Comparison of ENCODE assay signal across 9 cellular contexts in genomic region chr4:140343303-140343702, GRCh38. TPM values are rescaled to one million over a fixed set of nuclear protein-coding genes. Genes with fewer than 3 reads are reported as not detected.
DNase-seq lines count a peak whose midpoint lies in the region; ATAC-seq, FAIRE-seq and TF ChIP-seq lines count a peak whose summit lies in the region.
"Had no signal": no experiment of that assay in that cellular context is flagged by ENCODE, and none has a peak within 500 bp of the region (broad histone marks: within the 10 kb centered on the region; RNA-seq: fewer than 3 reads in every experiment).

No MANE protein-coding gene starts in this region.

- peak; percentile 65 for ATAC-seq in HG02588 (IDR thresholded peaks at IDR 0.05; ENCODE audit: unreplicated experiment)

- no peak overlapping the region for H4K91ac ChIP-seq in neuronal stem cell (ENCODE audit: low read depth, low read length, poor library complexity)

- no peak overlapping the region for H3K4ac ChIP-seq in neuronal stem cell (ENCODE audit: low read length)

- H3K27ac ChIP-seq in caudate nucleus (ENCODE audit: low read depth, low read length) (no peak overlapping the region), neuronal stem cell (replicated peaks; ENCODE audit: low read length) (no peak overlapping the region)

- DNase-seq in GM18507 (ENCODE audit: extremely low spot score, insufficient read length, low read depth) (no peak), RCC 7860 (ENCODE audit: low spot score) (peak; percentile 36), mesothelial cell of epicardium (ENCODE audit: low spot score in 2 of 2, unreplicated experiment in 2 of 2) (peak in 1 of 2 experiments; percentile 51), HCEC 1CT (no peak), caudate nucleus (lab: John Stamatoyannopoulos, UW) (no peak), neuronal stem cell (ENCODE audit: low spot score) (no peak)
- no peak for DNase-seq in stimulated activated CD4-positive, alpha-beta T cell treated with anti-CD3 and anti-CD28 coated beads, Interleukin-4, amount 100 ng/mL, for 24 hours
- DNase-seq: stimulated activated naive CD4-positive, alpha-beta T cell had no signal

- H3K4me3 ChIP-seq in neuronal stem cell (ENCODE audit: low read length in 2 of 2) = no peak overlapping the region

- H3K27me3 Mint-ChIP-seq in mesothelial cell of epicardium (ENCODE audit: low read depth) = peaks cover 8% of the 10 kb centered on the region

- no peak overlapping the region for H3K27ac Mint-ChIP-seq in mesothelial cell of epicardium

- H3K18ac ChIP-seq in neuronal stem cell (ENCODE audit: low read length) = no peak overlapping the region

- peaks cover 6% of the 10 kb centered on the region for H3K4me1 Mint-ChIP-seq in mesothelial cell of epicardium

- no peak overlapping the region for H3K9ac ChIP-seq in neuronal stem cell (ENCODE audit: low read depth, low read length, poor library complexity)

- H3K9me3 Mint-ChIP-seq in mesothelial cell of epicardium = no peaks in the 10 kb centered on the region

- FAIRE-seq in GM18507 (lab: Jason Lieb, UNC) = peak; percentile 88
- FAIRE-seq in RCC 7860 (lab: Jason Lieb, UNC) = peak; percentile 20

- H2BK12ac ChIP-seq in neuronal stem cell (ENCODE audit: low read length) = no peak overlapping the region

- no peaks in the 10 kb centered on the region for H3K27me3 ChIP-seq in neuronal stem cell (ENCODE audit: control insufficient read depth in 3 of 3, insufficient read depth in 3 of 3, low read depth in 1 of 3, low read length in 3 of 3)

- no peak overlapping the region for H4K8ac ChIP-seq in neuronal stem cell (ENCODE audit: low read depth, low read length)

- TF ChIP-seq CTCF in mesothelial cell of epicardium (IDR thresholded peaks at IDR 0.05; ENCODE audit: unreplicated experiment) = no peak

- no peaks in the 10 kb centered on the region for H3K9me3 ChIP-seq in neuronal stem cell (replicated peaks in 1 of 2; ENCODE audit: control insufficient read depth in 2 of 2, insufficient read depth in 1 of 2, low read depth in 1 of 2, low read length in 2 of 2)

- no peaks in the 10 kb centered on the region for H3K36me3 Mint-ChIP-seq in mesothelial cell of epicardium

- H3K14ac ChIP-seq in neuronal stem cell (ENCODE audit: low read length) = no peak overlapping the region

- H3K79me1 ChIP-seq in neuronal stem cell (ENCODE audit: low read depth, low read length) = no peaks in the 10 kb centered on the region

- no peak overlapping the region for H2AFZ ChIP-seq in neuronal stem cell (ENCODE audit: low read length)

- H2AK5ac ChIP-seq in neuronal stem cell (ENCODE audit: low read depth, low read length) = no peak overlapping the region

- WGBS in neuronal stem cell (ENCODE audit: extremely low coverage in 2 of 2, insufficient read length in 2 of 2, insufficient replicate concordance in 1 of 2), 2 donors = no CpG with 5 or more reads among the region's 5 CpGs

- H3K4me3 Mint-ChIP-seq in mesothelial cell of epicardium = peak overlapping the region; percentile 53

- no peak overlapping the region for H2BK120ac ChIP-seq in neuronal stem cell (ENCODE audit: low read depth, low read length)

- no peak overlapping the region for H3K4me2 ChIP-seq in neuronal stem cell (ENCODE audit: insufficient read depth, low read length, poor library complexity, severe bottlenecking)

- H3K36me3 ChIP-seq in neuronal stem cell (replicated peaks in 1 of 2; ENCODE audit: control insufficient read depth in 2 of 2, insufficient read depth in 2 of 2, low read length in 2 of 2) = no peaks in the 10 kb centered on the region

- peaks cover 0 to 6% of the 10 kb centered on the region in 2 donors for H3K4me1 ChIP-seq in neuronal stem cell (ENCODE audit: control insufficient read depth in 2 of 2, insufficient read depth in 1 of 2, low read depth in 1 of 2, low read length in 2 of 2)

- no peak overlapping the region for H2BK15ac ChIP-seq in neuronal stem cell (ENCODE audit: low read length)

- H2BK5ac ChIP-seq in neuronal stem cell (ENCODE audit: low read length) = no peak overlapping the region

- H3K23ac ChIP-seq in neuronal stem cell (ENCODE audit: low read depth, low read length, poor library complexity) = no peak overlapping the region

RNA-seq across cellular contexts. Expression of gene SCOC, which starts 30.1 kb away (rescaled TPM):
- total RNA-seq in mesothelial cell of epicardium = 49.4 to 52.9 TPM (median 52.5 TPM) in 3 replicates
- polyA plus RNA-seq in neuronal stem cell (2013, experiment 1 of 2) = 60.4 TPM
- polyA plus RNA-seq in neuronal stem cell (2013, experiment 2 of 2) = 61.6 TPM
